ENCODE assay signal across 1 cellular context in the genomic region with DNA sequence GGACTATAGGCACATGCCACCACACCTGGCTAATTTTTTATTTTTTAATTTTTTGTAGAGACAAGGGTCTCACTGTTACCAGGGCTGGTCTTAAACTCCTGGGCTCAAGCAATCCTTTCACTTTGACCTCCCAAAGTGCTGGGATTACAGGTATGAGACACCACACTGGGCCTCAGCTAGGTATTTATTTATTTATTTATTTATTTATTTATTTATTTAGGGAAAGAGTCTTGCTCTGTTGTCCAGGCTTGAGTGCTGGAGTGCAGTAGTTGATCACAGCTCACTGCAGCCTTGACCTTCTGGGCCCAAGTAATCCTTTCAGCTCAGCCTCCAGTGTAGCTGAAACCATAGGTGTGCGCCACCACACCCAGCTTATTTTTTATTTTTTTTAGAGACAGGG.
TF ChIP-seq lines count a peak whose summit lies in the region.

No MANE protein-coding gene starts in this region.

TF ChIP-seq in HEK293, 187 proteins besides CTCF, POLR2A, EP300 and RAD21 (continued from another document and continues in another):
- TF ChIP-seq, protein P1, sequence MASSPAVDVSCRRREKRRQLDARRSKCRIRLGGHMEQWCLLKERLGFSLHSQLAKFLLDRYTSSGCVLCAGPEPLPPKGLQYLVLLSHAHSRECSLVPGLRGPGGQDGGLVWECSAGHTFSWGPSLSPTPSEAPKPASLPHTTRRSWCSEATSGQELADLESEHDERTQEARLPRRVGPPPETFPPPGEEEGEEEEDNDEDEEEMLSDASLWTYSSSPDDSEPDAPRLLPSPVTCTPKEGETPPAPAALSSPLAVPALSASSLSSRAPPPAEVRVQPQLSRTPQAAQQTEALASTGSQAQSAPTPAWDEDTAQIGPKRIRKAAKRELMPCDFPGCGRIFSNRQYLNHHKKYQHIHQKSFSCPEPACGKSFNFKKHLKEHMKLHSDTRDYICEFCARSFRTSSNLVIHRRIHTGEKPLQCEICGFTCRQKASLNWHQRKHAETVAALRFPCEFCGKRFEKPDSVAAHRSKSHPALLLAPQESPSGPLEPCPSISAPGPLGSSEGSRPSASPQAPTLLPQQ (tag by site-specific recombination; IDR thresholded peaks at IDR 0.05): no peak
- TF ChIP-seq SP3 (tag by site-specific recombination; IDR thresholded peaks at IDR 0.05) (no peak), ZNF664 (tag by site-specific recombination; IDR thresholded peaks at IDR 0.05) (0 out of 2 replicates have a peak, but pooled peaks have one; percentile 16), GFI1B (tag by site-specific recombination; IDR thresholded peaks at IDR 0.05) (no peak), ZFP37 (tag by site-specific recombination; IDR thresholded peaks at IDR 0.05) (no peak), ZBTB48 (tag by site-specific recombination; IDR thresholded peaks at IDR 0.05) (no peak), TRIM28 (IDR thresholded peaks at IDR 0.05; ENCODE audit: borderline replicate concordance, low read length) (no peak), BCL11A (tag by site-specific recombination; IDR thresholded peaks at IDR 0.05; ENCODE audit: low read depth) (no peak), OSR2 (tag by site-specific recombination; IDR thresholded peaks at IDR 0.05) (no peak), ZBTB1 (tag by site-specific recombination; IDR thresholded peaks at IDR 0.05) (no peak), ZNF223 (tag by site-specific recombination; IDR thresholded peaks at IDR 0.05) (no peak), ZNF629 (tag by site-specific recombination; IDR thresholded peaks at IDR 0.05) (no peak), MEIS1 (CRISPR knock-in tag; IDR thresholded peaks at IDR 0.05; ENCODE audit: borderline replicate concordance) (no peak), ZNF341 (tag by site-specific recombination; IDR thresholded peaks at IDR 0.05; ENCODE audit: low read depth) (no peak), KLF16 (tag by site-specific recombination; IDR thresholded peaks at IDR 0.05) (no peak), ZNF266 (tag by site-specific recombination; IDR thresholded peaks at IDR 0.05; ENCODE audit: low read depth) (no peak), ZNF311 (tag by site-specific recombination; IDR thresholded peaks at IDR 0.05; ENCODE audit: borderline replicate concordance) (no peak), ZNF660 (tag by site-specific recombination; IDR thresholded peaks at IDR 0.05) (no peak), ZNF394 (tag by site-specific recombination; IDR thresholded peaks at IDR 0.05; ENCODE audit: borderline replicate concordance) (peak; percentile 65; the same call in 1 of the 2 replicates), ZNF791 (tag by site-specific recombination; IDR thresholded peaks at IDR 0.05) (no peak), KLF8 (tag by site-specific recombination; IDR thresholded peaks at IDR 0.05) (no peak), ZNF596 (tag by site-specific recombination; IDR thresholded peaks at IDR 0.05) (no peak), ZNF623 (tag by site-specific recombination; IDR thresholded peaks at IDR 0.05) (0 out of 2 replicates have a peak, but pooled peaks have one; percentile 33), GLI4 (tag by site-specific recombination; IDR thresholded peaks at IDR 0.05) (no peak), ZNF433 (tag by site-specific recombination; IDR thresholded peaks at IDR 0.05; ENCODE audit: low read depth) (no peak), ZNF600 (tag by site-specific recombination; IDR thresholded peaks at IDR 0.05) (no peak), OVOL3 (tag by site-specific recombination; IDR thresholded peaks at IDR 0.05) (no peak)
- TF ChIP-seq, protein P2, sequence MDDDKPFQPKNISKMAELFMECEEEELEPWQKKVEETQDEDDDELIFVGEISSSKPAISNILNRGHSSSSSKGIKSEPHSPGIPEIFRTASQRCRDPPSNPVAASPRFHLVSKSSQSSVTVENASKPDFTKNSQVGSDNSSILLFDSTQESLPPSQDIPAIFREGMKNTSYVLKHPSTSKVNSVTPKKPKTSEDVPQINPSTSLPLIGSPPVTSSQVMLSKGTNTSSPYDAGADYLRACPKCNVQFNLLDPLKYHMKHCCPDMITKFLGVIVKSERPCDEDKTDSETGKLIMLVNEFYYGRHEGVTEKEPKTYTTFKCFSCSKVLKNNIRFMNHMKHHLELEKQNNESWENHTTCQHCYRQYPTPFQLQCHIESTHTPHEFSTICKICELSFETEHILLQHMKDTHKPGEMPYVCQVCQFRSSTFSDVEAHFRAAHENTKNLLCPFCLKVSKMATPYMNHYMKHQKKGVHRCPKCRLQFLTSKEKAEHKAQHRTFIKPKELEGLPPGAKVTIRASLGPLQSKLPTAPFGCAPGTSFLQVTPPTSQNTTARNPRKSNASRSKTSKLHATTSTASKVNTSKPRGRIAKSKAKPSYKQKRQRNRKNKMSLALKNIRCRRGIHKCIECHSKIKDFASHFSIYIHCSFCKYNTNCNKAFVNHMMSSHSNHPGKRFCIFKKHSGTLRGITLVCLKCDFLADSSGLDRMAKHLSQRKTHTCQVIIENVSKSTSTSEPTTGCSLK (tag by site-specific recombination; IDR thresholded peaks at IDR 0.05): no peak
- TF ChIP-seq, protein P3, sequence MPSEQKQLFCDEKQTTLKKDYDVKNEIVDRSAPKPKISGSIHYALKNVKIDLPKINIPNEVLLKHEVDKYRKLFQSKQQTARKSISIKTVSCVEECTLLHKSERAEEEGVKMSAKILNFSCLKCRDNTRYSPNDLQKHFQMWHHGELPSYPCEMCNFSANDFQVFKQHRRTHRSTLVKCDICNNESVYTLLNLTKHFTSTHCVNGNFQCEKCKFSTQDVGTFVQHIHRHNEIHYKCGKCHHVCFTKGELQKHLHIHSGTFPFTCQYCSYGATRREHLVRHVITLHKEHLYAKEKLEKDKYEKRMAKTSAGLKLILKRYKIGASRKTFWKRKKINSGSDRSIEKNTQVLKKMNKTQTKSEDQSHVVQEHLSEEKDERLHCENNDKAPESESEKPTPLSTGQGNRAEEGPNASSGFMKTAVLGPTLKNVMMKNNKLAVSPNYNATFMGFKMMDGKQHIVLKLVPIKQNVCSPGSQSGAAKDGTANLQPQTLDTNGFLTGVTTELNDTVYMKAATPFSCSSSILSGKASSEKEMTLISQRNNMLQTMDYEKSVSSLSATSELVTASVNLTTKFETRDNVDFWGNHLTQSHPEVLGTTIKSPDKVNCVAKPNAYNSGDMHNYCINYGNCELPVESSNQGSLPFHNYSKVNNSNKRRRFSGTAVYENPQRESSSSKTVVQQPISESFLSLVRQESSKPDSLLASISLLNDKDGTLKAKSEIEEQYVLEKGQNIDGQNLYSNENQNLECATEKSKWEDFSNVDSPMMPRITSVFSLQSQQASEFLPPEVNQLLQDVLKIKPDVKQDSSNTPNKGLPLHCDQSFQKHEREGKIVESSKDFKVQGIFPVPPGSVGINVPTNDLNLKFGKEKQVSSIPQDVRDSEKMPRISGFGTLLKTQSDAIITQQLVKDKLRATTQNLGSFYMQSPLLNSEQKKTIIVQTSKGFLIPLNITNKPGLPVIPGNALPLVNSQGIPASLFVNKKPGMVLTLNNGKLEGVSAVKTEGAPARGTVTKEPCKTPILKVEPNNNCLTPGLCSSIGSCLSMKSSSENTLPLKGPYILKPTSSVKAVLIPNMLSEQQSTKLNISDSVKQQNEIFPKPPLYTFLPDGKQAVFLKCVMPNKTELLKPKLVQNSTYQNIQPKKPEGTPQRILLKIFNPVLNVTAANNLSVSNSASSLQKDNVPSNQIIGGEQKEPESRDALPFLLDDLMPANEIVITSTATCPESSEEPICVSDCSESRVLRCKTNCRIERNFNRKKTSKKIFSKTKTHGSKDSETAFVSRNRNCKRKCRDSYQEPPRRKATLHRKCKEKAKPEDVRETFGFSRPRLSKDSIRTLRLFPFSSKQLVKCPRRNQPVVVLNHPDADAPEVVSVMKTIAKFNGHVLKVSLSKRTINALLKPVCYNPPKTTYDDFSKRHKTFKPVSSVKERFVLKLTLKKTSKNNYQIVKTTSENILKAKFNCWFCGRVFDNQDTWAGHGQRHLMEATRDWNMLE (tag by site-specific recombination; conservative IDR thresholded peaks at IDR 0.05; ENCODE audit: low read depth): peak; percentile 63; the same call in 1 of the 2 replicates
- TF ChIP-seq, protein P4, sequence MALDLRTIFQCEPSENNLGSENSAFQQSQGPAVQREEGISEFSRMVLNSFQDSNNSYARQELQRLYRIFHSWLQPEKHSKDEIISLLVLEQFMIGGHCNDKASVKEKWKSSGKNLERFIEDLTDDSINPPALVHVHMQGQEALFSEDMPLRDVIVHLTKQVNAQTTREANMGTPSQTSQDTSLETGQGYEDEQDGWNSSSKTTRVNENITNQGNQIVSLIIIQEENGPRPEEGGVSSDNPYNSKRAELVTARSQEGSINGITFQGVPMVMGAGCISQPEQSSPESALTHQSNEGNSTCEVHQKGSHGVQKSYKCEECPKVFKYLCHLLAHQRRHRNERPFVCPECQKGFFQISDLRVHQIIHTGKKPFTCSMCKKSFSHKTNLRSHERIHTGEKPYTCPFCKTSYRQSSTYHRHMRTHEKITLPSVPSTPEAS (tag by site-specific recombination; IDR thresholded peaks at IDR 0.05): no peak
- TF ChIP-seq, protein P5, sequence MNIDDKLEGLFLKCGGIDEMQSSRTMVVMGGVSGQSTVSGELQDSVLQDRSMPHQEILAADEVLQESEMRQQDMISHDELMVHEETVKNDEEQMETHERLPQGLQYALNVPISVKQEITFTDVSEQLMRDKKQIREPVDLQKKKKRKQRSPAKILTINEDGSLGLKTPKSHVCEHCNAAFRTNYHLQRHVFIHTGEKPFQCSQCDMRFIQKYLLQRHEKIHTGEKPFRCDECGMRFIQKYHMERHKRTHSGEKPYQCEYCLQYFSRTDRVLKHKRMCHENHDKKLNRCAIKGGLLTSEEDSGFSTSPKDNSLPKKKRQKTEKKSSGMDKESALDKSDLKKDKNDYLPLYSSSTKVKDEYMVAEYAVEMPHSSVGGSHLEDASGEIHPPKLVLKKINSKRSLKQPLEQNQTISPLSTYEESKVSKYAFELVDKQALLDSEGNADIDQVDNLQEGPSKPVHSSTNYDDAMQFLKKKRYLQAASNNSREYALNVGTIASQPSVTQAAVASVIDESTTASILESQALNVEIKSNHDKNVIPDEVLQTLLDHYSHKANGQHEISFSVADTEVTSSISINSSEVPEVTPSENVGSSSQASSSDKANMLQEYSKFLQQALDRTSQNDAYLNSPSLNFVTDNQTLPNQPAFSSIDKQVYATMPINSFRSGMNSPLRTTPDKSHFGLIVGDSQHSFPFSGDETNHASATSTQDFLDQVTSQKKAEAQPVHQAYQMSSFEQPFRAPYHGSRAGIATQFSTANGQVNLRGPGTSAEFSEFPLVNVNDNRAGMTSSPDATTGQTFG (tag by site-specific recombination; IDR thresholded peaks at IDR 0.05; ENCODE audit: borderline replicate concordance): no peak
- TF ChIP-seq, protein P6, sequence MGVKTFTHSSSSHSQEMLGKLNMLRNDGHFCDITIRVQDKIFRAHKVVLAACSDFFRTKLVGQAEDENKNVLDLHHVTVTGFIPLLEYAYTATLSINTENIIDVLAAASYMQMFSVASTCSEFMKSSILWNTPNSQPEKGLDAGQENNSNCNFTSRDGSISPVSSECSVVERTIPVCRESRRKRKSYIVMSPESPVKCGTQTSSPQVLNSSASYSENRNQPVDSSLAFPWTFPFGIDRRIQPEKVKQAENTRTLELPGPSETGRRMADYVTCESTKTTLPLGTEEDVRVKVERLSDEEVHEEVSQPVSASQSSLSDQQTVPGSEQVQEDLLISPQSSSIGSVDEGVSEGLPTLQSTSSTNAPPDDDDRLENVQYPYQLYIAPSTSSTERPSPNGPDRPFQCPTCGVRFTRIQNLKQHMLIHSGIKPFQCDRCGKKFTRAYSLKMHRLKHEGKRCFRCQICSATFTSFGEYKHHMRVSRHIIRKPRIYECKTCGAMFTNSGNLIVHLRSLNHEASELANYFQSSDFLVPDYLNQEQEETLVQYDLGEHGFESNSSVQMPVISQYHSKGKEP (tag by site-specific recombination; IDR thresholded peaks at IDR 0.05): no peak
- TF ChIP-seq, protein P7, sequence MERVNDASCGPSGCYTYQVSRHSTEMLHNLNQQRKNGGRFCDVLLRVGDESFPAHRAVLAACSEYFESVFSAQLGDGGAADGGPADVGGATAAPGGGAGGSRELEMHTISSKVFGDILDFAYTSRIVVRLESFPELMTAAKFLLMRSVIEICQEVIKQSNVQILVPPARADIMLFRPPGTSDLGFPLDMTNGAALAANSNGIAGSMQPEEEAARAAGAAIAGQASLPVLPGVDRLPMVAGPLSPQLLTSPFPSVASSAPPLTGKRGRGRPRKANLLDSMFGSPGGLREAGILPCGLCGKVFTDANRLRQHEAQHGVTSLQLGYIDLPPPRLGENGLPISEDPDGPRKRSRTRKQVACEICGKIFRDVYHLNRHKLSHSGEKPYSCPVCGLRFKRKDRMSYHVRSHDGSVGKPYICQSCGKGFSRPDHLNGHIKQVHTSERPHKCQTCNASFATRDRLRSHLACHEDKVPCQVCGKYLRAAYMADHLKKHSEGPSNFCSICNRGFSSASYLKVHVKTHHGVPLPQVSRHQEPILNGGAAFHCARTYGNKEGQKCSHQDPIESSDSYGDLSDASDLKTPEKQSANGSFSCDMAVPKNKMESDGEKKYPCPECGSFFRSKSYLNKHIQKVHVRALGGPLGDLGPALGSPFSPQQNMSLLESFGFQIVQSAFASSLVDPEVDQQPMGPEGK (tag by site-specific recombination; IDR thresholded peaks at IDR 0.05): no peak
- TF ChIP-seq, protein P8, sequence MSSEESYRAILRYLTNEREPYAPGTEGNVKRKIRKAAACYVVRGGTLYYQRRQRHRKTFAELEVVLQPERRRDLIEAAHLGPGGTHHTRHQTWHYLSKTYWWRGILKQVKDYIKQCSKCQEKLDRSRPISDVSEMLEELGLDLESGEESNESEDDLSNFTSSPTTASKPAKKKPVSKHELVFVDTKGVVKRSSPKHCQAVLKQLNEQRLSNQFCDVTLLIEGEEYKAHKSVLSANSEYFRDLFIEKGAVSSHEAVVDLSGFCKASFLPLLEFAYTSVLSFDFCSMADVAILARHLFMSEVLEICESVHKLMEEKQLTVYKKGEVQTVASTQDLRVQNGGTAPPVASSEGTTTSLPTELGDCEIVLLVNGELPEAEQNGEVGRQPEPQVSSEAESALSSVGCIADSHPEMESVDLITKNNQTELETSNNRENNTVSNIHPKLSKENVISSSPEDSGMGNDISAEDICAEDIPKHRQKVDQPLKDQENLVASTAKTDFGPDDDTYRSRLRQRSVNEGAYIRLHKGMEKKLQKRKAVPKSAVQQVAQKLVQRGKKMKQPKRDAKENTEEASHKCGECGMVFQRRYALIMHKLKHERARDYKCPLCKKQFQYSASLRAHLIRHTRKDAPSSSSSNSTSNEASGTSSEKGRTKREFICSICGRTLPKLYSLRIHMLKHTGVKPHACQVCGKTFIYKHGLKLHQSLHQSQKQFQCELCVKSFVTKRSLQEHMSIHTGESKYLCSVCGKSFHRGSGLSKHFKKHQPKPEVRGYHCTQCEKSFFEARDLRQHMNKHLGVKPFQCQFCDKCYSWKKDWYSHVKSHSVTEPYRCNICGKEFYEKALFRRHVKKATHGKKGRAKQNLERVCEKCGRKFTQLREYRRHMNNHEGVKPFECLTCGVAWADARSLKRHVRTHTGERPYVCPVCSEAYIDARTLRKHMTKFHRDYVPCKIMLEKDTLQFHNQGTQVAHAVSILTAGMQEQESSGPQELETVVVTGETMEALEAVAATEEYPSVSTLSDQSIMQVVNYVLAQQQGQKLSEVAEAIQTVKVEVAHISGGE (tag by site-specific recombination; conservative IDR thresholded peaks at IDR 0.05; ENCODE audit: low read depth): 0 out of 2 replicates have a peak, but pooled peaks have one; percentile 25
- TF ChIP-seq, protein P9, sequence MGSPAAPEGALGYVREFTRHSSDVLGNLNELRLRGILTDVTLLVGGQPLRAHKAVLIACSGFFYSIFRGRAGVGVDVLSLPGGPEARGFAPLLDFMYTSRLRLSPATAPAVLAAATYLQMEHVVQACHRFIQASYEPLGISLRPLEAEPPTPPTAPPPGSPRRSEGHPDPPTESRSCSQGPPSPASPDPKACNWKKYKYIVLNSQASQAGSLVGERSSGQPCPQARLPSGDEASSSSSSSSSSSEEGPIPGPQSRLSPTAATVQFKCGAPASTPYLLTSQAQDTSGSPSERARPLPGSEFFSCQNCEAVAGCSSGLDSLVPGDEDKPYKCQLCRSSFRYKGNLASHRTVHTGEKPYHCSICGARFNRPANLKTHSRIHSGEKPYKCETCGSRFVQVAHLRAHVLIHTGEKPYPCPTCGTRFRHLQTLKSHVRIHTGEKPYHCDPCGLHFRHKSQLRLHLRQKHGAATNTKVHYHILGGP (tag by site-specific recombination; IDR thresholded peaks at IDR 0.05): no peak
